ENCODE assay signal across 10 cellular contexts in genomic region chr19:1469200-1469935, GRCh38. TPM values are rescaled to one million over a fixed set of nuclear protein-coding genes. Genes with fewer than 3 reads are reported as not detected.
DNase-seq lines count a peak whose midpoint lies in the region; ATAC-seq, FAIRE-seq and TF ChIP-seq lines count a peak whose summit lies in the region.
"Had no signal": no experiment of that assay in that cellular context is flagged by ENCODE, and none has a peak within 500 bp of the region (broad histone marks: within the 10 kb centered on the region; RNA-seq: fewer than 3 reads in every experiment).

No MANE protein-coding gene starts in this region.

- H3K4me1 Mint-ChIP-seq in astrocyte (ENCODE audit: low read depth, unreplicated experiment) (no peaks in the 10 kb centered on the region), memory B cell (peaks cover 13% of the 10 kb centered on the region)

- no peak for FAIRE-seq in astrocyte (lab: Jason Lieb, UNC)

- peak; percentile 36 for TF ChIP-seq CTCF in 22Rv1 (IDR thresholded peaks at IDR 0.05)
- no peak for TF ChIP-seq CTCF in HEK293 (tag by site-specific recombination; IDR thresholded peaks at IDR 0.05)
- no peak for TF ChIP-seq CTCF in astrocyte (IDR thresholded peaks at IDR 0.05; ENCODE audit: insufficient read depth, low read depth, low read length)

- H3K9me3 ChIP-seq in HEK293 (ENCODE audit: control insufficient read depth, insufficient read depth, low read depth, low read length) (no peaks in the 10 kb centered on the region), astrocyte (ENCODE audit: insufficient read depth, low read depth, low read length) (no peaks in the 10 kb centered on the region)

- CTCF ChIA-PET in HEK293 (lab: Yijun Ruan, JAX): interaction anchor here (0.9 to 1.3 kb wide), 3 partner anchors 16 to 26 kb away, joined by 3 read pairs; partner anchors contain the start of gene PCSK4

- H2AFZ ChIP-seq in astrocyte (ENCODE audit: low read depth, low read length): no peak overlapping the region

- peaks cover 3% of the 10 kb centered on the region for H3K9me3 Mint-ChIP-seq in astrocyte (ENCODE audit: unreplicated experiment)
- H3K9me3 Mint-ChIP-seq in memory B cell: no peaks in the 10 kb centered on the region
- H3K9me3 Mint-ChIP-seq: activated naive CD4-positive, alpha-beta T cell treated with anti-CD3 and anti-CD28 coated beads, Interleukin-2, amount 50 U/mL, for 24 hours had no signal

- H3K27me3 ChIP-seq in astrocyte (ENCODE audit: insufficient read depth, low read length): peaks cover 5% of the 10 kb centered on the region

- no peaks in the 10 kb centered on the region for H3K36me3 Mint-ChIP-seq in astrocyte (ENCODE audit: low read depth, unreplicated experiment)
- no peaks in the 10 kb centered on the region for H3K36me3 Mint-ChIP-seq in memory B cell
- H3K36me3 Mint-ChIP-seq: activated naive CD4-positive, alpha-beta T cell treated with anti-CD3 and anti-CD28 coated beads, Interleukin-2, amount 50 U/mL, for 24 hours had no signal

- ATAC-seq in memory B cell (ENCODE audit: low read depth) (peak; percentile 24), GM21528 (IDR thresholded peaks at IDR 0.05; ENCODE audit: low FRiP score, unreplicated experiment) (no peak), HG03175 (IDR thresholded peaks at IDR 0.05; ENCODE audit: unreplicated experiment) (no peak), HG03469 (IDR thresholded peaks at IDR 0.05; ENCODE audit: unreplicated experiment) (no peak)

- H3K4me1 ChIP-seq in HEK293 (ENCODE audit: control insufficient read depth, insufficient read depth, low read length) (peaks cover 12% of the 10 kb centered on the region), astrocyte (ENCODE audit: insufficient read depth, low read length) (peaks cover 9% of the 10 kb centered on the region)

- H3K4me2 ChIP-seq in astrocyte (ENCODE audit: low read length): peak overlapping the region; percentile 1

- in situ Hi-C loops in KBM-7 (cut with MboI; ENCODE audit: low pct_unique_long_range_greater_than_20kb, low sequenced_read_pairs): no loop called here

- H3K4me3 Mint-ChIP-seq in astrocyte (ENCODE audit: unreplicated experiment) (no peak overlapping the region), memory B cell (no peak overlapping the region)

- no peak overlapping the region for H3K9ac ChIP-seq in astrocyte (ENCODE audit: low read length)
- H3K9ac ChIP-seq: KMS-11 had no signal

- peaks cover 0 to 12% of the 10 kb centered on the region in 2 experiments; a peak in 1 of 3 replicates for H3K36me3 ChIP-seq in HEK293 (ENCODE audit: control insufficient read depth in 2 of 2, insufficient read depth in 1 of 2, low read length in 2 of 2)
- H3K36me3 ChIP-seq in astrocyte (ENCODE audit: insufficient read depth, low read length): no peaks in the 10 kb centered on the region

- no peaks in the 10 kb centered on the region for H3K79me2 ChIP-seq in astrocyte (ENCODE audit: insufficient read depth, low read length)

- POLR2A ChIA-PET in HEK293 (lab: Yijun Ruan, JAX): interaction anchor here (0.5 to 0.6 kb wide), 2 partner anchors 12 to 397 kb away, joined by 3 to 6 read pairs; no protein-coding TSS in a partner anchor

- H3K27me3 Mint-ChIP-seq in astrocyte (ENCODE audit: low read depth, unreplicated experiment) (peaks cover 2% of the 10 kb centered on the region), memory B cell (peaks cover 5% of the 10 kb centered on the region)

- no peak for DNase-seq in astrocyte (ENCODE audit: low read depth)
- DNase-seq in memory B cell (ENCODE audit: low spot score in 2 of 2): no peak
- DNase-seq in KBM-7: no peak

- H3K27ac Mint-ChIP-seq in astrocyte (ENCODE audit: unreplicated experiment) (no peak overlapping the region), memory B cell (no peak overlapping the region)
- H3K27ac Mint-ChIP-seq: activated naive CD4-positive, alpha-beta T cell treated with anti-CD3 and anti-CD28 coated beads, Interleukin-2, amount 50 U/mL, for 24 hours had no signal

- peaks cover 41% of the 10 kb centered on the region for H4K20me1 ChIP-seq in astrocyte (ENCODE audit: insufficient read depth, low read length)

- H3K27ac ChIP-seq in 22Rv1 (peak overlapping the region; percentile 86), HEK293 (ENCODE audit: extremely low read depth, low read depth, low read length) (peak overlapping the region; percentile 41; the same call in 1 of the 2 replicates), astrocyte (ENCODE audit: low read depth, low read length) (no peak overlapping the region)
- H3K27ac ChIP-seq: KMS-11 had no signal

- H3K4me3 ChIP-seq in HEK293 (ENCODE audit: low read depth, low read length): peak overlapping the region; percentile 28
- no peak overlapping the region for H3K4me3 ChIP-seq in astrocyte (ENCODE audit: insufficient read depth, low read depth, low read length)

TF ChIP-seq in HEK293, 187 proteins besides CTCF, POLR2A, EP300 and RAD21:
- peak; percentile 43; the same call in 1 of the 2 replicates for TF ChIP-seq GLIS1 (tag by site-specific recombination; IDR thresholded peaks at IDR 0.05)
- TF ChIP-seq ZNF184 (tag by site-specific recombination; IDR thresholded peaks at IDR 0.05): no peak

RNA-seq across cellular contexts. Expression of gene C19orf25, which starts 9.6 kb away (rescaled TPM):
- 30.2 and 32.4 TPM in 2 replicates for total RNA-seq in astrocyte

RNA-seq across cellular contexts. Expression of gene APC2, which starts 19.4 kb away (rescaled TPM):
- 5.5 and 7.1 TPM in 2 replicates for total RNA-seq in astrocyte

RNA-seq across cellular contexts. Expression of gene PCSK4, which starts 20.8 kb away (rescaled TPM):
- 2.7 and 3.9 TPM in 2 replicates for total RNA-seq in astrocyte

RNA-seq across cellular contexts. Expression of gene REEP6, which starts 21.6 kb away (rescaled TPM):
- 5.7 and 6.6 TPM in 2 replicates for total RNA-seq in astrocyte

RNA-seq across cellular contexts. Expression of gene RPS15, which starts 31.2 kb away (rescaled TPM):
- total RNA-seq in astrocyte: 973 and 1,045 TPM in 2 replicates
